In genomic region chr10:11701451-11702095, GRCh38 we compare ENCODE assay signal across 7 cellular contexts.
"Had no signal": no experiment of that assay in that cellular context is flagged by ENCODE, and none has a peak within 500 bp of the region (broad histone marks: within the 10 kb centered on the region; RNA-seq: fewer than 3 reads in every experiment).

No MANE protein-coding gene starts in this region.

- H3K27ac ChIP-seq: GM23248, HL-60 had no signal

- H3K4me3 ChIP-seq: GM23248, HAP-1 had no signal

- ATAC-seq: HCT116 had no signal

- DNase-seq: GM23248, GOT3, H7, KG1 had no signal

- H3K36me3 ChIP-seq: HAP-1 had no signal

- H3K4me1 ChIP-seq: HAP-1 had no signal

- H3K9me3 ChIP-seq: HAP-1 had no signal

- H2AFZ ChIP-seq: GM23248 had no signal

- H3K9ac ChIP-seq: GM23248 had no signal
